ENCODE assay signal across 12 cellular contexts in the genomic region with DNA sequence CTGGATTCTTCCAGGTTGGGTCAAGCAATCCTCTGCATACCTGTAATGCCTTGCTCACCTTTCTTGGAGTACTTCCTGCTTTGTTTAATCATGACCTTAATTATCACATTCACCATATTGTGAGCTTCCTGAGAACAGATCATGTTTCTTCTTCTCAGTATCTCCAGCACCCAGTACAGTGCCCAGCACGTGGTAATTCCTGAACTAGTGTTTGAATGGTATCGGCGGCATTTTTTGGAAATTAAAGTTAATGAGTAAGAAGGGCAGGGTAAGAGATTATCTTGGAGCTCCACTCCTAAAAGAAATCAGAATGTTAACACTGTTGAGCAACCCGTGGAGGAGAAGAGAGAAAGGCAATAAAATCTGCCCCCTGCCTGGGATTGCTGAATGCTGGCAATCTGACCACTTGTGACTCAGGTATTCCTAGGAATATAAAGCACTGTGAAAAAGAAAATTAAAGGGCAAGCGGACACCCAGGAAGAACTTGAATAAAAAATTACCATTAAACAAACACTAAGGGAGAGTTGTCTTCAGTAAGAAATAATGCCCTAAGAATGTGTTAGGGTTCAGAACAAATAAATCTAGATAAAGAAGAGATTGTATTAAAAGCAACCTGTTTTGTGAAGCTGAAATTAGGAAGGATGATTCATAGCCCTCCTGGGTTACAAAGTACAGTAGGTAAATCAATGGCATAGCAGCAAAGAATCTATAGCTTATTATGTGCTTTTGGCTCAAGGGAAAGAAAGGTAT.
DNase-seq lines count a peak whose midpoint lies in the region; ATAC-seq, FAIRE-seq and TF ChIP-seq lines count a peak whose summit lies in the region.
"Had no signal": no experiment of that assay in that cellular context is flagged by ENCODE, and none has a peak within 500 bp of the region (broad histone marks: within the 10 kb centered on the region; RNA-seq: fewer than 3 reads in every experiment).

No MANE protein-coding gene starts in this region.

- no peak for DNase-seq in activated naive CD8-positive, alpha-beta T cell treated with anti-CD3 and anti-CD28 coated beads for 36 hours
- DNase-seq in kidney = no peak
- DNase-seq in vagina (ENCODE audit: extremely low spot score in 2 of 2) = no peak
- DNase-seq in ovary = no peak
- DNase-seq: activated CD8-positive, alpha-beta memory T cell treated with anti-CD3 and anti-CD28 coated beads, Interleukin-2, amount 10 ng/mL, durations not matched to agents 7 days and 5 days; RPMI8226; stimulated activated naive CD4-positive, alpha-beta T cell had no signal

- H3K36me3 Mint-ChIP-seq in activated naive CD8-positive, alpha-beta T cell = peaks cover 6% of the 10 kb centered on the region
- peaks cover 3% of the 10 kb centered on the region for H3K36me3 Mint-ChIP-seq in activated naive CD8-positive, alpha-beta T cell treated with anti-CD3 and anti-CD28 coated beads for 36 hours

- ATAC-seq in SK-N-SH treated with all-trans-retinoic acid at 6 μM for 48 hours (peak; percentile 50), HG02970 (IDR thresholded peaks at IDR 0.05; ENCODE audit: low FRiP score, unreplicated experiment) (no peak), GM21515 (IDR thresholded peaks at IDR 0.05; ENCODE audit: unreplicated experiment) (no peak)
- ATAC-seq: activated CD8-positive, alpha-beta memory T cell treated with anti-CD3 and anti-CD28 coated beads, Interleukin-2, amount 10 ng/mL, durations not matched to agents 7 days and 5 days had no signal

- H3K27ac ChIP-seq in kidney (ENCODE audit: low read depth in 2 of 2, low read length in 2 of 2) (peak overlapping the region; percentile 15 to 48), vagina (peak overlapping the region; percentile 10), ovary (no peak overlapping the region)

- no peaks in the 10 kb centered on the region for H3K9me3 ChIP-seq in kidney (ENCODE audit: control insufficient read depth in 1 of 2, low read length in 2 of 2)
- H3K9me3 ChIP-seq in vagina = no peaks in the 10 kb centered on the region
- H3K9me3 ChIP-seq in ovary = no peaks in the 10 kb centered on the region

- peaks cover 65% of the 10 kb centered on the region for H3K4me1 Mint-ChIP-seq in activated naive CD8-positive, alpha-beta T cell (ENCODE audit: low read depth)
- peaks cover 70% of the 10 kb centered on the region for H3K4me1 Mint-ChIP-seq in activated naive CD8-positive, alpha-beta T cell treated with anti-CD3 and anti-CD28 coated beads for 36 hours

- 64 to 77% (median 70%) methylated on average over 5 of the region's 5 CpGs for WGBS in ovary, 3 donors

- intact Hi-C loops in kidney (cut with DNase I) (no loop called here), vagina (cut with DNase I) (no loop called here), ovary (cut with DNase I) (no loop called here)

- no peaks in the 10 kb centered on the region for H3K9me3 Mint-ChIP-seq in activated naive CD8-positive, alpha-beta T cell (ENCODE audit: low read depth)
- peaks cover 1% of the 10 kb centered on the region for H3K9me3 Mint-ChIP-seq in activated naive CD8-positive, alpha-beta T cell treated with anti-CD3 and anti-CD28 coated beads for 36 hours

- no peaks in the 10 kb centered on the region for H3K27me3 ChIP-seq in vagina
- no peaks in the 10 kb centered on the region for H3K27me3 ChIP-seq in ovary

- H3K36me3 ChIP-seq in kidney (ENCODE audit: control insufficient read depth in 1 of 2, insufficient read depth in 2 of 2, low read length in 2 of 2) (no peaks in the 10 kb centered on the region), vagina (no peaks in the 10 kb centered on the region), ovary (no peaks in the 10 kb centered on the region)

- peak overlapping the region; percentile 20 for H3K4me3 Mint-ChIP-seq in activated naive CD8-positive, alpha-beta T cell
- no peak overlapping the region for H3K4me3 Mint-ChIP-seq in activated naive CD8-positive, alpha-beta T cell treated with anti-CD3 and anti-CD28 coated beads for 36 hours
- H3K4me3 Mint-ChIP-seq: activated CD8-positive, alpha-beta memory T cell treated with anti-CD3 and anti-CD28 coated beads, Interleukin-2, amount 10 ng/mL, durations not matched to agents 7 days and 5 days; B cell had no signal

- FAIRE-seq in kidney (lab: Jason Lieb, UNC) = no peak

- H3K9ac ChIP-seq in kidney (ENCODE audit: low read length in 2 of 2) = no peak overlapping the region

- peaks cover 2 to 3% of the 10 kb centered on the region in 2 donors for H3K4me1 ChIP-seq in kidney (ENCODE audit: control insufficient read depth in 1 of 2, insufficient read depth in 1 of 2, low read depth in 1 of 2, low read length in 2 of 2)
- H3K4me1 ChIP-seq in vagina = peaks cover 44% of the 10 kb centered on the region
- no peaks in the 10 kb centered on the region for H3K4me1 ChIP-seq in ovary (ENCODE audit: insufficient read depth)

- TF ChIP-seq EP300 in ovary (IDR thresholded peaks at IDR 0.05) = no peak

- TF ChIP-seq CTCF in kidney (IDR thresholded peaks at IDR 0.05; ENCODE audit: borderline replicate concordance, extremely low read depth, insufficient read depth) (no peak), vagina (IDR thresholded peaks at IDR 0.05) (no peak), ovary (IDR thresholded peaks at IDR 0.05) (no peak)

- no peak overlapping the region for H3K27ac Mint-ChIP-seq in activated naive CD8-positive, alpha-beta T cell
- no peak overlapping the region for H3K27ac Mint-ChIP-seq in activated naive CD8-positive, alpha-beta T cell treated with anti-CD3 and anti-CD28 coated beads for 36 hours
- H3K27ac Mint-ChIP-seq: activated CD8-positive, alpha-beta memory T cell treated with anti-CD3 and anti-CD28 coated beads, Interleukin-2, amount 10 ng/mL, durations not matched to agents 7 days and 5 days; B cell had no signal

- no peaks in the 10 kb centered on the region for H3K27me3 Mint-ChIP-seq in activated naive CD8-positive, alpha-beta T cell
- H3K27me3 Mint-ChIP-seq in activated naive CD8-positive, alpha-beta T cell treated with anti-CD3 and anti-CD28 coated beads for 36 hours = no peaks in the 10 kb centered on the region
- H3K27me3 Mint-ChIP-seq: B cell had no signal

- TF ChIP-seq POLR2A in vagina (IDR thresholded peaks at IDR 0.05) (no peak), ovary (IDR thresholded peaks at IDR 0.05) (no peak)

- H3K4me3 ChIP-seq in kidney (ENCODE audit: low read length in 2 of 2) (no peak overlapping the region), vagina (no peak overlapping the region), ovary (no peak overlapping the region)

TF ChIP-seq in SK-N-SH treated with all-trans-retinoic acid at 6 μM for 48 hours, 23 proteins besides CTCF, POLR2A, EP300 and RAD21 (continues in another document):
- TF ChIP-seq ZNF8 (CRISPR knock-in tag; IDR thresholded peaks at IDR 0.05) = no peak
- TF ChIP-seq TOX (CRISPR knock-in tag; IDR thresholded peaks at IDR 0.05; ENCODE audit: borderline replicate concordance) = no peak
- TF ChIP-seq RARB (CRISPR knock-in tag; IDR thresholded peaks at IDR 0.05) = no peak
- no peak for TF ChIP-seq BACH2 (CRISPR knock-in tag; IDR thresholded peaks at IDR 0.05; ENCODE audit: borderline replicate concordance)
- no peak for TF ChIP-seq ARNTL (CRISPR knock-in tag; IDR thresholded peaks at IDR 0.05; ENCODE audit: borderline replicate concordance, low read depth)
- TF ChIP-seq, protein P1, sequence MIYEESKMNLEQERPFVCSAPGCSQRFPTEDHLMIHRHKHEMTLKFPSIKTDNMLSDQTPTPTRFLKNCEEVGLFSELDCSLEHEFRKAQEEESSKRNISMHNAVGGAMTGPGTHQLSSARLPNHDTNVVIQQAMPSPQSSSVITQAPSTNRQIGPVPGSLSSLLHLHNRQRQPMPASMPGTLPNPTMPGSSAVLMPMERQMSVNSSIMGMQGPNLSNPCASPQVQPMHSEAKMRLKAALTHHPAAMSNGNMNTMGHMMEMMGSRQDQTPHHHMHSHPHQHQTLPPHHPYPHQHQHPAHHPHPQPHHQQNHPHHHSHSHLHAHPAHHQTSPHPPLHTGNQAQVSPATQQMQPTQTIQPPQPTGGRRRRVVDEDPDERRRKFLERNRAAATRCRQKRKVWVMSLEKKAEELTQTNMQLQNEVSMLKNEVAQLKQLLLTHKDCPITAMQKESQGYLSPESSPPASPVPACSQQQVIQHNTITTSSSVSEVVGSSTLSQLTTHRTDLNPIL (CRISPR knock-in tag; IDR thresholded peaks at IDR 0.05; ENCODE audit: low read depth) = no peak
- TF ChIP-seq PPARA (CRISPR knock-in tag; IDR thresholded peaks at IDR 0.05; ENCODE audit: borderline replicate concordance) = no peak
- TF ChIP-seq OSR1 (CRISPR knock-in tag; IDR thresholded peaks at IDR 0.05) = no peak
- no peak for TF ChIP-seq GLIS3 (CRISPR knock-in tag; IDR thresholded peaks at IDR 0.05)
- TF ChIP-seq, protein P2, sequence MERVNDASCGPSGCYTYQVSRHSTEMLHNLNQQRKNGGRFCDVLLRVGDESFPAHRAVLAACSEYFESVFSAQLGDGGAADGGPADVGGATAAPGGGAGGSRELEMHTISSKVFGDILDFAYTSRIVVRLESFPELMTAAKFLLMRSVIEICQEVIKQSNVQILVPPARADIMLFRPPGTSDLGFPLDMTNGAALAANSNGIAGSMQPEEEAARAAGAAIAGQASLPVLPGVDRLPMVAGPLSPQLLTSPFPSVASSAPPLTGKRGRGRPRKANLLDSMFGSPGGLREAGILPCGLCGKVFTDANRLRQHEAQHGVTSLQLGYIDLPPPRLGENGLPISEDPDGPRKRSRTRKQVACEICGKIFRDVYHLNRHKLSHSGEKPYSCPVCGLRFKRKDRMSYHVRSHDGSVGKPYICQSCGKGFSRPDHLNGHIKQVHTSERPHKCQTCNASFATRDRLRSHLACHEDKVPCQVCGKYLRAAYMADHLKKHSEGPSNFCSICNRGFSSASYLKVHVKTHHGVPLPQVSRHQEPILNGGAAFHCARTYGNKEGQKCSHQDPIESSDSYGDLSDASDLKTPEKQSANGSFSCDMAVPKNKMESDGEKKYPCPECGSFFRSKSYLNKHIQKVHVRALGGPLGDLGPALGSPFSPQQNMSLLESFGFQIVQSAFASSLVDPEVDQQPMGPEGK (CRISPR knock-in tag; IDR thresholded peaks at IDR 0.05; ENCODE audit: borderline replicate concordance) = no peak
- no peak for TF ChIP-seq CSDC2 (CRISPR knock-in tag; IDR thresholded peaks at IDR 0.05)

Comparison
In these comparisons a context has a peak if more than half of its experiments do, and no peak if none do; other contexts are left out.
1. H3K27ac ChIP-seq: peak in kidney (2 of 2) and vagina (single experiment); none in ovary (0 of 2).